Comparison of ENCODE assay signal across 1 cellular context in genomic region chr12:118059645-118060275, GRCh38.
A peak's percentile ranks its signal among the peaks of the same experiment; 100 is the strongest.
TF ChIP-seq lines count a peak whose summit lies in the region.

No MANE protein-coding gene starts in this region.

TF ChIP-seq in GM12878, 131 proteins besides CTCF, POLR2A, EP300 and RAD21 (continued from another document):
- 0 out of 2 replicates have a peak, but pooled peaks have one; percentile 24 for TF ChIP-seq MTA3 (IDR thresholded peaks at IDR 0.05; ENCODE audit: borderline replicate concordance, low read length)
- TF ChIP-seq ASH2L (IDR thresholded peaks at IDR 0.05; ENCODE audit: borderline replicate concordance, low read depth): no peak
